In the genomic region with DNA sequence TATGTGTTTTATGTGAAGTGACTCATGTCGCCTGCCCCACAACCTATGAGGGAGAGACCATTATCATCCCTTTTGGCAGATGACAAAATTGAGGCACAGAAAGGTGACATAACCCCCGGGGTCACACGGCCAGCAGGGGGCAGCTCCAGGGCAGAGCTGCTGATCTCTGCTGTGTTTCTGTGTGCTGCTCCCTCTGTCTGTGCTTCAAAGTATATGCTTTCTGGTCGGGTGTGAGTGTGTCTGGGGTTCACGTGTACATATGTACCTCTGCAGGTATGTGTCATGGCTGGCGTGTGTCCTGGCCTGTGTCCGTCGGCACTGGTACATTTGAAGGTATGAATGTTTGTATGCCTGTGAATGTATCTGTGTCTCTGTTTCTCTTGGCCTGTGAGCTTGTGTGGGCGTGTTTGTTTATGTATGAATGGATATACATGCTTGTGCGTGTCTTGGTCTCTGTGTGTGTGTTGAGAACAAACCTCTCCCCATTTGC, we compare ENCODE assay signal across 1 cellular context.
TF ChIP-seq lines count a peak whose summit lies in the region.

No MANE protein-coding gene starts in this region.

TF ChIP-seq in H1, 55 proteins besides CTCF, POLR2A, EP300 and RAD21:
- TF ChIP-seq, protein P1, sequence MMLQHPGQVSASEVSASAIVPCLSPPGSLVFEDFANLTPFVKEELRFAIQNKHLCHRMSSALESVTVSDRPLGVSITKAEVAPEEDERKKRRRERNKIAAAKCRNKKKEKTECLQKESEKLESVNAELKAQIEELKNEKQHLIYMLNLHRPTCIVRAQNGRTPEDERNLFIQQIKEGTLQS (IDR thresholded peaks at IDR 0.05; ENCODE audit: insufficient read depth, low read depth, low read length), result peak; percentile 17; the same call in 1 of the 2 replicates
- 0 out of 2 replicates have a peak, but pooled peaks have one; percentile 30 for TF ChIP-seq CREB1 (IDR thresholded peaks at IDR 0.05)
- no peak for TF ChIP-seq GABPA (IDR thresholded peaks at IDR 0.05; ENCODE audit: borderline replicate concordance, insufficient read depth, low read length)
- 0 out of 2 replicates have a peak, but pooled peaks have one; percentile 30 for TF ChIP-seq JUND (IDR thresholded peaks at IDR 0.05; ENCODE audit: low read length)
- TF ChIP-seq KDM1A (IDR thresholded peaks at IDR 0.05; ENCODE audit: borderline replicate concordance, low read length), result peak; percentile 78; the same call in 1 of the 2 replicates
TF ChIP-seq in H1: peak in this region for 4.
